ENCODE assay signal across 1 cellular context in genomic region chr16:11672206-11673090, GRCh38.
A peak's percentile ranks its signal among the peaks of the same experiment; 100 is the strongest.
TF ChIP-seq lines count a peak whose summit lies in the region.

No MANE protein-coding gene starts in this region.

TF ChIP-seq in GM12878, 131 proteins besides CTCF, POLR2A, EP300 and RAD21 (continued from another document and continues in another):
- TF ChIP-seq ZNF384 (IDR thresholded peaks at IDR 0.05; ENCODE audit: borderline replicate concordance, low read depth, low read length) (no peak), KLF5 (IDR thresholded peaks at IDR 0.05; ENCODE audit: partially characterized antibody) (no peak), KAT2A (conservative IDR thresholded peaks at IDR 0.05; ENCODE audit: control insufficient read depth, low read depth, low read length) (no peak), MTA3 (IDR thresholded peaks at IDR 0.05; ENCODE audit: borderline replicate concordance, low read length) (0 out of 2 replicates have a peak, but pooled peaks have one; percentile 43), RELA (IDR thresholded peaks at IDR 0.05; ENCODE audit: borderline replicate concordance, partially characterized antibody) (no peak), CHD4 (IDR thresholded peaks at IDR 0.05) (no peak), STAT1 (conservative IDR thresholded peaks at IDR 0.05) (no peak), ASH2L (IDR thresholded peaks at IDR 0.05; ENCODE audit: borderline replicate concordance, low read depth) (no peak), SREBF1 (IDR thresholded peaks at IDR 0.05; ENCODE audit: low read length) (no peak), POLR2AphosphoS2 (IDR thresholded peaks at IDR 0.05; ENCODE audit: low read depth, low read length) (no peak), TARDBP (IDR thresholded peaks at IDR 0.05; ENCODE audit: borderline replicate concordance) (no peak), BMI1 (IDR thresholded peaks at IDR 0.05; ENCODE audit: borderline replicate concordance) (no peak), SMAD1 (IDR thresholded peaks at IDR 0.05; ENCODE audit: low read depth, partially characterized antibody) (no peak), NRF1 (conservative IDR thresholded peaks at IDR 0.05; ENCODE audit: low read depth, low read length) (no peak), EZH2 (IDR thresholded peaks at IDR 0.05; ENCODE audit: borderline replicate concordance, control insufficient read depth, low read depth, low read length) (no peak), ZBTB4 (CRISPR knock-in tag; IDR thresholded peaks at IDR 0.05) (no peak), ZNF24 (IDR thresholded peaks at IDR 0.05) (no peak), BCL3 (IDR thresholded peaks at IDR 0.05; ENCODE audit: borderline replicate concordance, insufficient read depth, low read depth, low read length, poor library complexity, severe bottlenecking) (peak; percentile 55), KDM1A (IDR thresholded peaks at IDR 0.05; ENCODE audit: borderline replicate concordance) (no peak), PRDM15 (CRISPR knock-in tag; IDR thresholded peaks at IDR 0.05) (no peak), PAX5 (IDR thresholded peaks at IDR 0.05; ENCODE audit: borderline replicate concordance, low read depth, low read length) (no peak), RBBP5 (conservative IDR thresholded peaks at IDR 0.05) (no peak), SMC3 (IDR thresholded peaks at IDR 0.05; ENCODE audit: borderline replicate concordance, low read length) (no peak), ESRRA (IDR thresholded peaks at IDR 0.05; ENCODE audit: low read length) (no peak), SUPT20H (IDR thresholded peaks at IDR 0.05; ENCODE audit: borderline replicate concordance, control insufficient read depth, low read depth, low read length) (no peak), CREB1 (IDR thresholded peaks at IDR 0.05; ENCODE audit: low read depth) (no peak), BHLHE40 (IDR thresholded peaks at IDR 0.05; ENCODE audit: borderline replicate concordance in 1 of 2, low read depth in 2 of 2, low read length in 1 of 2) (0 out of 4 replicates have a peak, but pooled peaks of 1 of the 2 experiments have one; percentile 12), EGR1 (IDR thresholded peaks at IDR 0.05; ENCODE audit: borderline replicate concordance in 1 of 2, low read depth in 2 of 2, low read length in 2 of 2) (peak in 1 of 2 experiments; percentile 87; a peak in 2 of 3 replicates), ZNF622 (IDR thresholded peaks at IDR 0.05) (no peak), SP1 (IDR thresholded peaks at IDR 0.05; ENCODE audit: low read depth, low read length) (no peak)
- TF ChIP-seq, protein P1, sequence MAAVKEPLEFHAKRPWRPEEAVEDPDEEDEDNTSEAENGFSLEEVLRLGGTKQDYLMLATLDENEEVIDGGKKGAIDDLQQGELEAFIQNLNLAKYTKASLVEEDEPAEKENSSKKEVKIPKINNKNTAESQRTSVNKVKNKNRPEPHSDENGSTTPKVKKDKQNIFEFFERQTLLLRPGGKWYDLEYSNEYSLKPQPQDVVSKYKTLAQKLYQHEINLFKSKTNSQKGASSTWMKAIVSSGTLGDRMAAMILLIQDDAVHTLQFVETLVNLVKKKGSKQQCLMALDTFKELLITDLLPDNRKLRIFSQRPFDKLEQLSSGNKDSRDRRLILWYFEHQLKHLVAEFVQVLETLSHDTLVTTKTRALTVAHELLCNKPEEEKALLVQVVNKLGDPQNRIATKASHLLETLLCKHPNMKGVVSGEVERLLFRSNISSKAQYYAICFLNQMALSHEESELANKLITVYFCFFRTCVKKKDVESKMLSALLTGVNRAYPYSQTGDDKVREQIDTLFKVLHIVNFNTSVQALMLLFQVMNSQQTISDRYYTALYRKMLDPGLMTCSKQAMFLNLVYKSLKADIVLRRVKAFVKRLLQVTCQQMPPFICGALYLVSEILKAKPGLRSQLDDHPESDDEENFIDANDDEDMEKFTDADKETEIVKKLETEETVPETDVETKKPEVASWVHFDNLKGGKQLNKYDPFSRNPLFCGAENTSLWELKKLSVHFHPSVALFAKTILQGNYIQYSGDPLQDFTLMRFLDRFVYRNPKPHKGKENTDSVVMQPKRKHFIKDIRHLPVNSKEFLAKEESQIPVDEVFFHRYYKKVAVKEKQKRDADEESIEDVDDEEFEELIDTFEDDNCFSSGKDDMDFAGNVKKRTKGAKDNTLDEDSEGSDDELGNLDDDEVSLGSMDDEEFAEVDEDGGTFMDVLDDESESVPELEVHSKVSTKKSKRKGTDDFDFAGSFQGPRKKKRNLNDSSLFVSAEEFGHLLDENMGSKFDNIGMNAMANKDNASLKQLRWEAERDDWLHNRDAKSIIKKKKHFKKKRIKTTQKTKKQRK (IDR thresholded peaks at IDR 0.05; ENCODE audit: low read depth, low read length), result no peak
- TF ChIP-seq, protein P2, sequence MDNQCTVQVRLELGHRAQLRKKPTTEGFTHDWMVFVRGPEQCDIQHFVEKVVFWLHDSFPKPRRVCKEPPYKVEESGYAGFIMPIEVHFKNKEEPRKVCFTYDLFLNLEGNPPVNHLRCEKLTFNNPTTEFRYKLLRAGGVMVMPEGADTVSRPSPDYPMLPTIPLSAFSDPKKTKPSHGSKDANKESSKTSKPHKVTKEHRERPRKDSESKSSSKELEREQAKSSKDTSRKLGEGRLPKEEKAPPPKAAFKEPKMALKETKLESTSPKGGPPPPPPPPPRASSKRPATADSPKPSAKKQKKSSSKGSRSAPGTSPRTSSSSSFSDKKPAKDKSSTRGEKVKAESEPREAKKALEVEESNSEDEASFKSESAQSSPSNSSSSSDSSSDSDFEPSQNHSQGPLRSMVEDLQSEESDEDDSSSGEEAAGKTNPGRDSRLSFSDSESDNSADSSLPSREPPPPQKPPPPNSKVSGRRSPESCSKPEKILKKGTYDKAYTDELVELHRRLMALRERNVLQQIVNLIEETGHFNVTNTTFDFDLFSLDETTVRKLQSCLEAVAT (IDR thresholded peaks at IDR 0.05), result no peak
- TF ChIP-seq, protein P3, sequence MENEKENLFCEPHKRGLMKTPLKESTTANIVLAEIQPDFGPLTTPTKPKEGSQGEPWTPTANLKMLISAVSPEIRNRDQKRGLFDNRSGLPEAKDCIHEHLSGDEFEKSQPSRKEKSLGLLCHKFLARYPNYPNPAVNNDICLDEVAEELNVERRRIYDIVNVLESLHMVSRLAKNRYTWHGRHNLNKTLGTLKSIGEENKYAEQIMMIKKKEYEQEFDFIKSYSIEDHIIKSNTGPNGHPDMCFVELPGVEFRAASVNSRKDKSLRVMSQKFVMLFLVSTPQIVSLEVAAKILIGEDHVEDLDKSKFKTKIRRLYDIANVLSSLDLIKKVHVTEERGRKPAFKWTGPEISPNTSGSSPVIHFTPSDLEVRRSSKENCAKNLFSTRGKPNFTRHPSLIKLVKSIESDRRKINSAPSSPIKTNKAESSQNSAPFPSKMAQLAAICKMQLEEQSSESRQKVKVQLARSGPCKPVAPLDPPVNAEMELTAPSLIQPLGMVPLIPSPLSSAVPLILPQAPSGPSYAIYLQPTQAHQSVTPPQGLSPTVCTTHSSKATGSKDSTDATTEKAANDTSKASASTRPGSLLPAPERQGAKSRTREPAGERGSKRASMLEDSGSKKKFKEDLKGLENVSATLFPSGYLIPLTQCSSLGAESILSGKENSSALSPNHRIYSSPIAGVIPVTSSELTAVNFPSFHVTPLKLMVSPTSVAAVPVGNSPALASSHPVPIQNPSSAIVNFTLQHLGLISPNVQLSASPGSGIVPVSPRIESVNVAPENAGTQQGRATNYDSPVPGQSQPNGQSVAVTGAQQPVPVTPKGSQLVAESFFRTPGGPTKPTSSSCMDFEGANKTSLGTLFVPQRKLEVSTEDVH (IDR thresholded peaks at IDR 0.05; ENCODE audit: low read depth, partially characterized antibody), result no peak
- TF ChIP-seq, protein P4, sequence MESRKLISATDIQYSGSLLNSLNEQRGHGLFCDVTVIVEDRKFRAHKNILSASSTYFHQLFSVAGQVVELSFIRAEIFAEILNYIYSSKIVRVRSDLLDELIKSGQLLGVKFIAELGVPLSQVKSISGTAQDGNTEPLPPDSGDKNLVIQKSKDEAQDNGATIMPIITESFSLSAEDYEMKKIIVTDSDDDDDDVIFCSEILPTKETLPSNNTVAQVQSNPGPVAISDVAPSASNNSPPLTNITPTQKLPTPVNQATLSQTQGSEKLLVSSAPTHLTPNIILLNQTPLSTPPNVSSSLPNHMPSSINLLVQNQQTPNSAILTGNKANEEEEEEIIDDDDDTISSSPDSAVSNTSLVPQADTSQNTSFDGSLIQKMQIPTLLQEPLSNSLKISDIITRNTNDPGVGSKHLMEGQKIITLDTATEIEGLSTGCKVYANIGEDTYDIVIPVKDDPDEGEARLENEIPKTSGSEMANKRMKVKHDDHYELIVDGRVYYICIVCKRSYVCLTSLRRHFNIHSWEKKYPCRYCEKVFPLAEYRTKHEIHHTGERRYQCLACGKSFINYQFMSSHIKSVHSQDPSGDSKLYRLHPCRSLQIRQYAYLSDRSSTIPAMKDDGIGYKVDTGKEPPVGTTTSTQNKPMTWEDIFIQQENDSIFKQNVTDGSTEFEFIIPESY (IDR thresholded peaks at IDR 0.05), result no peak
- TF ChIP-seq, protein P5, sequence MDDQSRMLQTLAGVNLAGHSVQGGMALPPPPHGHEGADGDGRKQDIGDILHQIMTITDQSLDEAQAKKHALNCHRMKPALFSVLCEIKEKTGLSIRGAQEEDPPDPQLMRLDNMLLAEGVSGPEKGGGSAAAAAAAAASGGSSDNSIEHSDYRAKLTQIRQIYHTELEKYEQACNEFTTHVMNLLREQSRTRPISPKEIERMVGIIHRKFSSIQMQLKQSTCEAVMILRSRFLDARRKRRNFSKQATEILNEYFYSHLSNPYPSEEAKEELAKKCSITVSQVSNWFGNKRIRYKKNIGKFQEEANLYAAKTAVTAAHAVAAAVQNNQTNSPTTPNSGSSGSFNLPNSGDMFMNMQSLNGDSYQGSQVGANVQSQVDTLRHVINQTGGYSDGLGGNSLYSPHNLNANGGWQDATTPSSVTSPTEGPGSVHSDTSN (IDR thresholded peaks at IDR 0.05; ENCODE audit: insufficient replicate concordance, low read depth, low read length), result no peak
- TF ChIP-seq, protein P6, sequence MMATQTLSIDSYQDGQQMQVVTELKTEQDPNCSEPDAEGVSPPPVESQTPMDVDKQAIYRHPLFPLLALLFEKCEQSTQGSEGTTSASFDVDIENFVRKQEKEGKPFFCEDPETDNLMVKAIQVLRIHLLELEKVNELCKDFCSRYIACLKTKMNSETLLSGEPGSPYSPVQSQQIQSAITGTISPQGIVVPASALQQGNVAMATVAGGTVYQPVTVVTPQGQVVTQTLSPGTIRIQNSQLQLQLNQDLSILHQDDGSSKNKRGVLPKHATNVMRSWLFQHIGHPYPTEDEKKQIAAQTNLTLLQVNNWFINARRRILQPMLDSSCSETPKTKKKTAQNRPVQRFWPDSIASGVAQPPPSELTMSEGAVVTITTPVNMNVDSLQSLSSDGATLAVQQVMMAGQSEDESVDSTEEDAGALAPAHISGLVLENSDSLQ (IDR thresholded peaks at IDR 0.05), result no peak
